Comparison of ENCODE assay signal across 20 cellular contexts in the genomic region with DNA sequence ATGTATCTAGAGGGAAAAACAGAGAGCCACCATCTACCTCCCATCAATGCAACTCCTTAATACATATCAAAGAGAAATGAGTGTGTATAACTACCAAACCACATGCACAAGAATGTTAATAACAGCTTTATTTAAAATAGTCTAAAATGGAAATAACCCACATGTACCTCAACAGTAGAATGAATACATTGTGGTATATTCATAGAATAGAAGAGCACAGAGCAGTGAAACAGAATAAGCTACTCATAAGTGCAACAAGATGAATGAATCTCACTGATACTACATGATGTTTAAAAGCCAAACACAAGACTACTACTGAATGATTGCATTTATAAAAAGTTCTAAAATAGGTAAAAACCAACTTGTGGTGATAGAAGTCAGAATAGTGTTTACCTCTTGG.
DNase-seq lines count a peak whose midpoint lies in the region; ATAC-seq, FAIRE-seq and TF ChIP-seq lines count a peak whose summit lies in the region.
"Had no signal": no experiment of that assay in that cellular context is flagged by ENCODE, and none has a peak within 500 bp of the region (broad histone marks: within the 10 kb centered on the region; RNA-seq: fewer than 3 reads in every experiment).

No MANE protein-coding gene starts in this region.

- TF ChIP-seq CTCF in A549 (IDR thresholded peaks at IDR 0.05), result no peak
- no peak for TF ChIP-seq CTCF in parathyroid adenoma (IDR thresholded peaks at IDR 0.05)
- TF ChIP-seq CTCF in transverse colon (IDR thresholded peaks at IDR 0.05), result no peak

- no peaks in the 10 kb centered on the region for H3K36me3 Mint-ChIP-seq in activated T-helper 17 cell treated with anti-CD3 and anti-CD28 coated beads, Interleukin-2, amount 50 U/mL, for 72 hours (ENCODE audit: low read depth)
- H3K36me3 Mint-ChIP-seq: CD4-positive, CD25-positive, alpha-beta regulatory T cell; CD8-positive, alpha-beta T cell had no signal

- peak overlapping the region; percentile 39 for H2AFZ ChIP-seq in parathyroid adenoma

- intact Hi-C loops in transverse colon (cut with DNase I; ENCODE audit: low total_unique reads), result no loop called here

- H3K9me3 ChIP-seq in A549, result no peaks in the 10 kb centered on the region
- no peaks in the 10 kb centered on the region for H3K9me3 ChIP-seq in parathyroid adenoma (ENCODE audit: control insufficient read depth, low read length)
- H3K9me3 ChIP-seq in MG63, result no peaks in the 10 kb centered on the region
- H3K9me3 ChIP-seq in transverse colon, result no peaks in the 10 kb centered on the region
- H3K9me3 ChIP-seq: BLaER1 had no signal

- no peak overlapping the region for H3K9ac ChIP-seq in parathyroid adenoma
- H3K9ac ChIP-seq: BLaER1 had no signal

- POLR2A ChIA-PET in A549 (lab: Yijun Ruan, JAX), result no interaction called here

- no peaks in the 10 kb centered on the region for H3K79me2 ChIP-seq in parathyroid adenoma

- no peak overlapping the region for H3K27ac Mint-ChIP-seq in activated T-helper 17 cell treated with anti-CD3 and anti-CD28 coated beads, Interleukin-2, amount 50 U/mL, for 72 hours
- H3K27ac Mint-ChIP-seq: B cell; CD4-positive, CD25-positive, alpha-beta regulatory T cell; CD8-positive, alpha-beta T cell had no signal

- TF ChIP-seq POLR2A in A549 (IDR thresholded peaks at IDR 0.05; ENCODE audit: low read length), result no peak
- no peak for TF ChIP-seq POLR2A in transverse colon (IDR thresholded peaks at IDR 0.05)

- peaks cover 6% of the 10 kb centered on the region for H3K9me3 Mint-ChIP-seq in activated T-helper 17 cell treated with anti-CD3 and anti-CD28 coated beads, Interleukin-2, amount 50 U/mL, for 72 hours

- in situ Hi-C loops in transverse colon (cut with MboI; ENCODE audit: low pct_ligation_motif_present in 1 of 4, low pct_unique_long_range_greater_than_20kb in 1 of 4, low sequenced_read_pairs in 3 of 4), result no loop called here
- in situ Hi-C loops in KBM-7 (cut with MboI; ENCODE audit: low pct_unique_long_range_greater_than_20kb, low sequenced_read_pairs), result no loop called here

- H3K27ac ChIP-seq in A549, result no peak overlapping the region
- no peak overlapping the region for H3K27ac ChIP-seq in parathyroid adenoma
- H3K27ac ChIP-seq in transverse colon, result no peak overlapping the region
- H3K27ac ChIP-seq: BLaER1, C4-2B had no signal

- H3K27me3 ChIP-seq in parathyroid adenoma (ENCODE audit: control insufficient read depth, insufficient read depth, low read length) (no peaks in the 10 kb centered on the region), MG63 (no peaks in the 10 kb centered on the region), transverse colon (no peaks in the 10 kb centered on the region)
- H3K27me3 ChIP-seq: BLaER1 had no signal

- TF ChIP-seq RAD21 in A549 (conservative IDR thresholded peaks at IDR 0.05 in 1 of 2, IDR thresholded peaks at IDR 0.05 in 1 of 2), result no peak

- H3K4me3 Mint-ChIP-seq in activated T-helper 17 cell treated with anti-CD3 and anti-CD28 coated beads, Interleukin-2, amount 50 U/mL, for 72 hours, result no peak overlapping the region
- H3K4me3 Mint-ChIP-seq: B cell; CD4-positive, CD25-positive, alpha-beta regulatory T cell; CD8-positive, alpha-beta T cell had no signal

- H3K27me3 Mint-ChIP-seq in activated T-helper 17 cell treated with anti-CD3 and anti-CD28 coated beads, Interleukin-2, amount 50 U/mL, for 72 hours, result no peaks in the 10 kb centered on the region
- H3K27me3 Mint-ChIP-seq: CD4-positive, CD25-positive, alpha-beta regulatory T cell had no signal

- H3K4me2 ChIP-seq in A549 (no peak overlapping the region), parathyroid adenoma (ENCODE audit: low read length) (no peak overlapping the region)
- H3K4me2 ChIP-seq: BLaER1 had no signal

- CTCF ChIA-PET in A549 (lab: Yijun Ruan, JAX), result no interaction called here

- peak; percentile 39 for FAIRE-seq in A549 (lab: Jason Lieb, UNC)
- FAIRE-seq: D721Med, GM12878, GM18507 had no signal

- no peaks in the 10 kb centered on the region for H3K4me1 ChIP-seq in A549
- peaks cover 40% of the 10 kb centered on the region for H3K4me1 ChIP-seq in parathyroid adenoma
- no peaks in the 10 kb centered on the region for H3K4me1 ChIP-seq in transverse colon
- H3K4me1 ChIP-seq: BLaER1 had no signal

- ATAC-seq in A549, result no peak
- peak; percentile 11 for ATAC-seq in activated T-helper 17 cell treated with anti-CD3 and anti-CD28 coated beads, Interleukin-2, amount 50 U/mL, for 72 hours (replicated peaks)
- ATAC-seq: CD8-positive, alpha-beta T cell; GM12878 had no signal

- peaks cover 10% of the 10 kb centered on the region for H3K4me1 Mint-ChIP-seq in activated T-helper 17 cell treated with anti-CD3 and anti-CD28 coated beads, Interleukin-2, amount 50 U/mL, for 72 hours
- H3K4me1 Mint-ChIP-seq: B cell had no signal

- no peak for DNase-seq in A549 (ENCODE audit: low read depth in 1 of 2, low spot score in 1 of 2)
- DNase-seq in COLO829 (ENCODE audit: low spot score), result peak; percentile 20
- no peak for DNase-seq in MG63
- no peak for DNase-seq in transverse colon
- no peak for DNase-seq in KBM-7
- DNase-seq: CD4-positive, CD25-positive, alpha-beta regulatory T cell; CD8-positive, alpha-beta T cell; DMS 273 treated with DMSO at 0.1 percent for 48 hours; DMS79; GDM1; GOT3; H7 had no signal

- H3K36me3 ChIP-seq in parathyroid adenoma (ENCODE audit: control insufficient read depth, insufficient read depth, low read length) (no peaks in the 10 kb centered on the region), MG63 (no peaks in the 10 kb centered on the region), transverse colon (no peaks in the 10 kb centered on the region)
- H3K36me3 ChIP-seq: BLaER1 had no signal

- no peak for TF ChIP-seq EP300 in A549 (IDR thresholded peaks at IDR 0.05)
- no peak for TF ChIP-seq EP300 in transverse colon (IDR thresholded peaks at IDR 0.05; ENCODE audit: low read depth)

- H3K4me3 ChIP-seq in A549 (no peak overlapping the region), parathyroid adenoma (ENCODE audit: low read depth, low read length) (no peak overlapping the region), MG63 (no peak overlapping the region), transverse colon (no peak overlapping the region)
- H3K4me3 ChIP-seq: BLaER1, GM12878 had no signal

TF ChIP-seq in A549, 52 proteins besides CTCF, POLR2A, EP300 and RAD21:
- TF ChIP-seq JUN (IDR thresholded peaks at IDR 0.05) (no peak), CHD4 (IDR thresholded peaks at IDR 0.05; ENCODE audit: borderline replicate concordance) (no peak), RFX5 (IDR thresholded peaks at IDR 0.05) (no peak), ZFP36 (IDR thresholded peaks at IDR 0.05; ENCODE audit: borderline replicate concordance, partially characterized antibody) (no peak), ZC3H11A (IDR thresholded peaks at IDR 0.05) (no peak), HEYL (CRISPR knock-in tag; IDR thresholded peaks at IDR 0.05) (no peak), HOXA7 (CRISPR knock-in tag; IDR thresholded peaks at IDR 0.05) (no peak), ZSCAN20 (CRISPR knock-in tag; IDR thresholded peaks at IDR 0.05) (no peak), CHD2 (IDR thresholded peaks at IDR 0.05; ENCODE audit: low read length, partially characterized antibody) (no peak), SMC3 (IDR thresholded peaks at IDR 0.05) (no peak), RCOR1 (IDR thresholded peaks at IDR 0.05; ENCODE audit: low read depth, low read length) (no peak)
- TF ChIP-seq, protein P1, sequence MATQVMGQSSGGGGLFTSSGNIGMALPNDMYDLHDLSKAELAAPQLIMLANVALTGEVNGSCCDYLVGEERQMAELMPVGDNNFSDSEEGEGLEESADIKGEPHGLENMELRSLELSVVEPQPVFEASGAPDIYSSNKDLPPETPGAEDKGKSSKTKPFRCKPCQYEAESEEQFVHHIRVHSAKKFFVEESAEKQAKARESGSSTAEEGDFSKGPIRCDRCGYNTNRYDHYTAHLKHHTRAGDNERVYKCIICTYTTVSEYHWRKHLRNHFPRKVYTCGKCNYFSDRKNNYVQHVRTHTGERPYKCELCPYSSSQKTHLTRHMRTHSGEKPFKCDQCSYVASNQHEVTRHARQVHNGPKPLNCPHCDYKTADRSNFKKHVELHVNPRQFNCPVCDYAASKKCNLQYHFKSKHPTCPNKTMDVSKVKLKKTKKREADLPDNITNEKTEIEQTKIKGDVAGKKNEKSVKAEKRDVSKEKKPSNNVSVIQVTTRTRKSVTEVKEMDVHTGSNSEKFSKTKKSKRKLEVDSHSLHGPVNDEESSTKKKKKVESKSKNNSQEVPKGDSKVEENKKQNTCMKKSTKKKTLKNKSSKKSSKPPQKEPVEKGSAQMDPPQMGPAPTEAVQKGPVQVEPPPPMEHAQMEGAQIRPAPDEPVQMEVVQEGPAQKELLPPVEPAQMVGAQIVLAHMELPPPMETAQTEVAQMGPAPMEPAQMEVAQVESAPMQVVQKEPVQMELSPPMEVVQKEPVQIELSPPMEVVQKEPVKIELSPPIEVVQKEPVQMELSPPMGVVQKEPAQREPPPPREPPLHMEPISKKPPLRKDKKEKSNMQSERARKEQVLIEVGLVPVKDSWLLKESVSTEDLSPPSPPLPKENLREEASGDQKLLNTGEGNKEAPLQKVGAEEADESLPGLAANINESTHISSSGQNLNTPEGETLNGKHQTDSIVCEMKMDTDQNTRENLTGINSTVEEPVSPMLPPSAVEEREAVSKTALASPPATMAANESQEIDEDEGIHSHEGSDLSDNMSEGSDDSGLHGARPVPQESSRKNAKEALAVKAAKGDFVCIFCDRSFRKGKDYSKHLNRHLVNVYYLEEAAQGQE (IDR thresholded peaks at IDR 0.05), result no peak
TF ChIP-seq in A549: peak in this region for 0.
